Comparison of ENCODE assay signal across 8 cellular contexts in genomic region chr5:164119806-164120440, GRCh38.
A peak's percentile ranks its signal among the peaks of the same experiment; 100 is the strongest.
DNase-seq lines count a peak whose midpoint lies in the region; ATAC-seq and TF ChIP-seq lines count a peak whose summit lies in the region.

No MANE protein-coding gene starts in this region.

- H3K27ac Mint-ChIP-seq in Caco-2 (ENCODE audit: unreplicated experiment) = no peak overlapping the region
- H3K27ac Mint-ChIP-seq in CD4-positive, alpha-beta T cell = no peak overlapping the region

- BruUV-seq in Caco-2 (replicated peaks; lab: Mats Ljungman, UMichigan) = no TSS peak

- intact Hi-C loops in Caco-2 (cut with micrococcal nuclease; ENCODE audit: unreplicated experiment) = no loop called here
- intact Hi-C loops in thyroid gland (cut with DNase I) = no loop called here
- intact Hi-C loops in CD4-positive, alpha-beta T cell (cut with DNase I, micrococcal nuclease) = no loop called here

- H3K4me3 Mint-ChIP-seq in Caco-2 (ENCODE audit: unreplicated experiment) = no peak overlapping the region
- H3K4me3 Mint-ChIP-seq in CD4-positive, alpha-beta T cell = no peak overlapping the region

- WGBS in thyroid gland, 2 donors = 73 to 77% methylated on average over 7 of the region's 7 CpGs

- no peaks in the 10 kb centered on the region for H3K9me3 ChIP-seq in Caco-2
- H3K9me3 ChIP-seq in thyroid gland = no peaks in the 10 kb centered on the region
- no peaks in the 10 kb centered on the region for H3K9me3 ChIP-seq in CD4-positive, alpha-beta T cell (ENCODE audit: control insufficient read depth, low read length)

- TF ChIP-seq CTCF in Caco-2 (IDR thresholded peaks at IDR 0.05; ENCODE audit: insufficient read depth in 1 of 2, low read depth in 1 of 2, low read length in 1 of 2, severe bottlenecking in 1 of 2, unreplicated experiment in 1 of 2) = no peak
- TF ChIP-seq CTCF in fibroblast of mammary gland (conservative IDR thresholded peaks at IDR 0.05; ENCODE audit: control insufficient read depth, insufficient read depth, low read depth, low read length) = no peak
- no peak for TF ChIP-seq CTCF in thyroid gland (IDR thresholded peaks at IDR 0.05)
- no peak for TF ChIP-seq CTCF in CD4-positive, alpha-beta T cell (IDR thresholded peaks at IDR 0.05)

- H3K27ac ChIP-seq in thyroid gland = no peak overlapping the region
- H3K27ac ChIP-seq in CD4-positive, alpha-beta T cell (ENCODE audit: low read depth, low read length) = no peak overlapping the region

- no peaks in the 10 kb centered on the region for H3K27me3 ChIP-seq in Caco-2 (replicated peaks; ENCODE audit: control insufficient read depth, insufficient read depth, low read length)
- no peaks in the 10 kb centered on the region for H3K27me3 ChIP-seq in thyroid gland
- H3K27me3 ChIP-seq in CD4-positive, alpha-beta T cell (ENCODE audit: control insufficient read depth, insufficient read depth, low read length) = no peaks in the 10 kb centered on the region

- CTCF ChIA-PET in Caco-2 (lab: Charles Lee) = no interaction called here
- CTCF ChIA-PET in CD4-positive, alpha-beta T cell (lab: Charles Lee) = no interaction called here

- H3K4me3 ChIP-seq in Caco-2 (ENCODE audit: low read depth, low read length) (no peak overlapping the region), fibroblast of mammary gland (ENCODE audit: control insufficient read depth, low read depth, low read length) (no peak overlapping the region), thyroid gland (replicated peaks in 1 of 3) (no peak overlapping the region)

- DNase-seq in Caco-2 = peak; percentile 18 to 53
- DNase-seq in NAMALWA (ENCODE audit: low spot score) = peak; percentile 15
- peak; percentile 44 for DNase-seq in fibroblast of mammary gland (ENCODE audit: low read depth)
- no peak for DNase-seq in activated gamma-delta T cell treated with Interleukin-2 at 50 U/mL for 16 hours
- DNase-seq in thyroid gland = no peak
- DNase-seq in NCI-H128 (lab: John Stamatoyannopoulos, UW; ENCODE audit: unreplicated experiment) = no peak
- DNase-seq in CD4-positive, alpha-beta T cell = no peak

- peak; percentile 68 for ATAC-seq in GM21367 (IDR thresholded peaks at IDR 0.05; ENCODE audit: unreplicated experiment)
- no peak for ATAC-seq in CD4-positive, alpha-beta T cell (ENCODE audit: poor library complexity)

- H3K4me1 ChIP-seq in Caco-2 (no peaks in the 10 kb centered on the region), thyroid gland (no peaks in the 10 kb centered on the region)

- no peaks in the 10 kb centered on the region for H3K4me1 Mint-ChIP-seq in Caco-2 (ENCODE audit: low read depth, unreplicated experiment)
- no peaks in the 10 kb centered on the region for H3K4me1 Mint-ChIP-seq in CD4-positive, alpha-beta T cell (ENCODE audit: low read depth)

- no peaks in the 10 kb centered on the region for H3K36me3 ChIP-seq in Caco-2 (ENCODE audit: control insufficient read depth, insufficient read depth, low read length)
- no peaks in the 10 kb centered on the region for H3K36me3 ChIP-seq in thyroid gland

- POLR2A ChIA-PET in Caco-2 (lab: Charles Lee) = no interaction called here
- POLR2A ChIA-PET in CD4-positive, alpha-beta T cell (lab: Charles Lee) = no interaction called here

- no peaks in the 10 kb centered on the region for H3K9me3 Mint-ChIP-seq in Caco-2 (ENCODE audit: unreplicated experiment)
- peaks cover 9% of the 10 kb centered on the region for H3K9me3 Mint-ChIP-seq in CD4-positive, alpha-beta T cell

- TF ChIP-seq POLR2A in thyroid gland (IDR thresholded peaks at IDR 0.05) = no peak

- no peaks in the 10 kb centered on the region for H3K36me3 Mint-ChIP-seq in Caco-2 (ENCODE audit: insufficient read depth, unreplicated experiment)
- no peaks in the 10 kb centered on the region for H3K36me3 Mint-ChIP-seq in CD4-positive, alpha-beta T cell (ENCODE audit: low read depth)

- no peaks in the 10 kb centered on the region for H3K27me3 Mint-ChIP-seq in Caco-2 (ENCODE audit: insufficient read depth, unreplicated experiment)
- H3K27me3 Mint-ChIP-seq in CD4-positive, alpha-beta T cell = no peaks in the 10 kb centered on the region

Comparison
In these comparisons a context has a peak if more than half of its experiments do, and no peak if none do; other contexts are left out.
1. DNase-seq: peak in Caco-2 (2 of 2), NAMALWA (single experiment) and fibroblast of mammary gland (single experiment); none in activated gamma-delta T cell treated with Interleukin-2 at 50 U/mL for 16 hours (single experiment), thyroid gland (0 of 2), NCI-H128 (single experiment) and CD4-positive, alpha-beta T cell (0 of 10).